24 cellular contexts compared by ENCODE assay signal in the genomic region with DNA sequence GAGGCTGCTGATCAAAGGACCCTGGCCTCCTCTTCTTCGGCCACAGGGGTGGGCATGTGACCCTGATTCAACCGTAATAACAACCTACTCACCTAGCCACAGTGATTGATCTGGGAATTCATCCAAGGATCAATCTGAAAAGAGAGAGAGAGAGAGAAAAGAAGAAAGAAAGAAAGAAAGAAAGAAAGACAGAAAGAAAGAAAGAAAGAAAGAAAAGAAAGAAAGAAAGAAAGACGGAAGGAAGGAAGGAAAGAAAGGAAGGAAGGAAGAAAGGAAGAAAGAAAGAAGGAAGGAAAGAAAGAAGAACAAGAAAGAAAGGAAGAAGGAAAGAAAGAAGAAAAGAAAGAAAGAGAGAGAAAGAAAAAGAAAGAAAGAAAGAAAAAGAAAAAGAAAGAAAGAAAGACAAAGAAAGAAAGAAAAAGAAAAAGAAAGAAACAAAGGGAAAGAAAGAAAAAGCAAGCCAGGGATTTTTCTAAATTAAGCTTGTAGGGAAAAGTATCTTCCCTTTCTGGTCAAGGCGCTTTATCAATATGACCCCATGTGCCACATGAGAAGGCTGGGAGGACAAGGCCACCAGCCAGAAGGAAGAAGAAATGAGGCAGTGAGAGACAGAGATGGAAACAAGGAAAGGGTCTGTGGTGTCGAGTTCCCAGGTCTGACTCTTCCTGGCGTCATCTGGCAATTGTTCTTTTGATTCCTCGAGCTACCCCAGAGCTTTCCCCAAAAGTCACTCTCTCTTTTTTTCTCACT.
DNase-seq lines count a peak whose midpoint lies in the region; ATAC-seq and TF ChIP-seq lines count a peak whose summit lies in the region.
"Had no signal": no experiment of that assay in that cellular context is flagged by ENCODE, and none has a peak within 500 bp of the region (broad histone marks: within the 10 kb centered on the region; RNA-seq: fewer than 3 reads in every experiment).

No MANE protein-coding gene starts in this region.

- H3K79me1 ChIP-seq in mesenchymal stem cell (replicated peaks; ENCODE audit: low read length, poor library complexity, severe bottlenecking) = no peaks in the 10 kb centered on the region

- peaks cover 10% of the 10 kb centered on the region for H3K4me1 Mint-ChIP-seq in brain
- H3K4me1 Mint-ChIP-seq: activated naive CD8-positive, alpha-beta T cell treated with anti-CD3 and anti-CD28 coated beads for 36 hours had no signal

- H3K4me3 ChIP-seq in HEK293 (ENCODE audit: low read depth, low read length) = no peak overlapping the region
- no peak overlapping the region for H3K4me3 ChIP-seq in mesenchymal stem cell (ENCODE audit: insufficient read depth in 1 of 2, low read depth in 1 of 2, low read length in 2 of 2)
- H3K4me3 ChIP-seq: BLaER1 treated with 17β-estradiol and CSF1 and Interleukin-3, amounts not matched to agents 10 nM and 100 nM; right atrium auricular region; upper lobe of left lung had no signal

- H2BK15ac ChIP-seq in mesenchymal stem cell (ENCODE audit: low read depth, poor library complexity, severe bottlenecking) = no peak overlapping the region

- POLR2A ChIA-PET in HEK293 (lab: Yijun Ruan, JAX) = no interaction called here

- H3K27me3 ChIP-seq in mesenchymal stem cell (ENCODE audit: control insufficient read depth in 1 of 2, insufficient read depth in 1 of 2, low read length in 2 of 2) = peaks cover 0 to 26% of the 10 kb centered on the region in 2 experiments
- H3K27me3 ChIP-seq: BLaER1 treated with 17β-estradiol and CSF1 and Interleukin-3, amounts not matched to agents 10 nM and 100 nM; foreskin keratinocyte; right atrium auricular region; upper lobe of left lung had no signal

- H3K18ac ChIP-seq in mesenchymal stem cell (ENCODE audit: low read depth in 1 of 2, low read length in 2 of 2) = no peak overlapping the region

- no peaks in the 10 kb centered on the region for H3K36me3 Mint-ChIP-seq in brain
- H3K36me3 Mint-ChIP-seq: activated naive CD8-positive, alpha-beta T cell treated with anti-CD3 and anti-CD28 coated beads for 36 hours; naive thymus-derived CD8-positive, alpha-beta T cell had no signal

- DNase-seq in mesenchymal stem cell (no peak), SK-N-DZ (ENCODE audit: low spot score) (no peak), T-helper 1 cell (no peak)
- no peak for DNase-seq in activated effector memory CD4-positive, alpha-beta T cell treated with anti-CD3 and anti-CD28 coated beads, Interleukin-2, amount 50 U/mL, for 16 hours
- DNase-seq: activated CD4-positive, alpha-beta T cell treated with anti-CD3 and anti-CD28 coated beads, Interleukin-2, amount 50 U/mL, for 4 hours; activated CD8-positive, alpha-beta memory T cell treated with anti-CD3 and anti-CD28 coated beads, Interleukin-2, amount 50 U/mL, for 48 hours; activated naive CD8-positive, alpha-beta T cell treated with anti-CD3 and anti-CD28 coated beads for 36 hours; DND-41; effector memory CD4-positive, alpha-beta T cell; H9; Karpas-422; naive thymus-derived CD8-positive, alpha-beta T cell; NCI-H1048; NCI-H1694 treated with DMSO at 0.1 percent for 48 hours; NCI-H526; upper lobe of left lung had no signal

- CTCF ChIA-PET in HEK293 (lab: Yijun Ruan, JAX) = interaction anchor here (0.7 to 1.4 kb wide), 4 partner anchors 15 to 238 kb away, joined by 3 to 6 read pairs (median 4); no protein-coding TSS in a partner anchor

- no peaks in the 10 kb centered on the region for H3K4me1 ChIP-seq in HEK293 (ENCODE audit: control insufficient read depth, insufficient read depth, low read length)
- H3K4me1 ChIP-seq in mesenchymal stem cell (ENCODE audit: control insufficient read depth, insufficient read depth, low read depth, low read length) = peaks cover 14% of the 10 kb centered on the region
- H3K4me1 ChIP-seq: foreskin keratinocyte had no signal

- peak overlapping the region; percentile 31 for H3K9ac ChIP-seq in mesenchymal stem cell (ENCODE audit: low read length)
- H3K9ac ChIP-seq: BLaER1 treated with 17β-estradiol and CSF1 and Interleukin-3, amounts not matched to agents 10 nM and 100 nM had no signal

- no peak for TF ChIP-seq CTCF in 22Rv1 (IDR thresholded peaks at IDR 0.05)
- no peak for TF ChIP-seq CTCF in HEK293 (tag by site-specific recombination; IDR thresholded peaks at IDR 0.05)
- TF ChIP-seq CTCF in brain (conservative IDR thresholded peaks at IDR 0.05) = no peak

- H2BK5ac ChIP-seq in mesenchymal stem cell (ENCODE audit: low read depth, low read length, poor library complexity, severe bottlenecking) = peak overlapping the region; percentile 4

- no peak for ATAC-seq in GM21786 (IDR thresholded peaks at IDR 0.05; ENCODE audit: unreplicated experiment)
- ATAC-seq: naive thymus-derived CD8-positive, alpha-beta T cell had no signal

- no peak overlapping the region for H2AFZ ChIP-seq in mesenchymal stem cell (ENCODE audit: low read depth, low read length)

- WGBS in mesenchymal stem cell = 94% methylated on average over 5 of the region's 7 CpGs

- H3K27ac ChIP-seq in 22Rv1 (peak overlapping the region; percentile 85), HEK293 (ENCODE audit: extremely low read depth, low read depth, low read length) (no peak overlapping the region), mesenchymal stem cell (ENCODE audit: low read length, poor library complexity, severe bottlenecking) (peak overlapping the region; percentile 27)
- H3K27ac ChIP-seq: BLaER1 treated with 17β-estradiol and CSF1 and Interleukin-3, amounts not matched to agents 10 nM and 100 nM; foreskin keratinocyte; upper lobe of left lung had no signal

- H3K9me3 Mint-ChIP-seq in brain = no peaks in the 10 kb centered on the region
- H3K9me3 Mint-ChIP-seq: activated naive CD8-positive, alpha-beta T cell treated with anti-CD3 and anti-CD28 coated beads for 36 hours; activated T-helper 2 cell treated with anti-CD3 and anti-CD28 coated beads, Interferon-gamma antibody, Interleukin-2, Interleukin-4, amounts not matched to agents 10 μg/mL and 5 μg/mL and 100 μg/mL, durations not matched to agents 14 hours and 24 hours and 36 hours; H9; naive thymus-derived CD8-positive, alpha-beta T cell had no signal

- no peak overlapping the region for H3K14ac ChIP-seq in mesenchymal stem cell (ENCODE audit: low read length in 2 of 2)

- peak overlapping the region; percentile 76 for H2AK5ac ChIP-seq in mesenchymal stem cell (ENCODE audit: low read length, severe bottlenecking)

- no peak overlapping the region for H2BK12ac ChIP-seq in mesenchymal stem cell (ENCODE audit: low read length in 2 of 2)

- H3K4me3 Mint-ChIP-seq in brain = no peak overlapping the region
- H3K4me3 Mint-ChIP-seq: activated naive CD8-positive, alpha-beta T cell treated with anti-CD3 and anti-CD28 coated beads for 36 hours; H9; naive thymus-derived CD8-positive, alpha-beta T cell had no signal

- no peak overlapping the region for H2BK120ac ChIP-seq in mesenchymal stem cell (ENCODE audit: low read depth, low read length)

- no peak overlapping the region for H4K91ac ChIP-seq in mesenchymal stem cell (ENCODE audit: low read length)

- no peak overlapping the region for H3K4me2 ChIP-seq in mesenchymal stem cell (ENCODE audit: low read length, poor library complexity, severe bottlenecking)

- peaks cover 8% of the 10 kb centered on the region for H3K27me3 Mint-ChIP-seq in brain

- H3K4ac ChIP-seq in mesenchymal stem cell (ENCODE audit: low read depth in 1 of 2, low read length in 2 of 2) = no peak overlapping the region

- H3K23ac ChIP-seq in mesenchymal stem cell (ENCODE audit: low read length in 2 of 2) = no peak overlapping the region

- H3K36me3 ChIP-seq in HEK293 (ENCODE audit: control insufficient read depth in 2 of 2, insufficient read depth in 1 of 2, low read length in 2 of 2) (no peaks in the 10 kb centered on the region), mesenchymal stem cell (ENCODE audit: control insufficient read depth in 1 of 2, insufficient read depth in 2 of 2, low read depth in 1 of 2, low read length in 2 of 2) (no peaks in the 10 kb centered on the region)
- H3K36me3 ChIP-seq: BLaER1 treated with 17β-estradiol and CSF1 and Interleukin-3, amounts not matched to agents 10 nM and 100 nM; right atrium auricular region; upper lobe of left lung had no signal

- no peak overlapping the region for H4K8ac ChIP-seq in mesenchymal stem cell (ENCODE audit: low read length)

- H3K9me3 ChIP-seq in HEK293 (ENCODE audit: control insufficient read depth, insufficient read depth, low read depth, low read length) (no peaks in the 10 kb centered on the region), mesenchymal stem cell (ENCODE audit: control insufficient read depth, low read length) (peaks cover 2% of the 10 kb centered on the region)
- H3K9me3 ChIP-seq: BLaER1 treated with 17β-estradiol and CSF1 and Interleukin-3, amounts not matched to agents 10 nM and 100 nM; right atrium auricular region; upper lobe of left lung had no signal

- H3K27ac Mint-ChIP-seq in brain = peak overlapping the region in 3 of 5 experiments; percentile 1 to 69 (median 34)
- H3K27ac Mint-ChIP-seq: activated naive CD8-positive, alpha-beta T cell treated with anti-CD3 and anti-CD28 coated beads for 36 hours; activated T-helper 2 cell treated with anti-CD3 and anti-CD28 coated beads, Interferon-gamma antibody, Interleukin-2, Interleukin-4, amounts not matched to agents 10 μg/mL and 5 μg/mL and 100 μg/mL, durations not matched to agents 14 hours and 24 hours and 36 hours had no signal

TF ChIP-seq in HEK293, 187 proteins besides CTCF, POLR2A, EP300 and RAD21 (continues in another document):
- TF ChIP-seq ZNF548 (tag by site-specific recombination; IDR thresholded peaks at IDR 0.05) (no peak), MEIS1 (CRISPR knock-in tag; IDR thresholded peaks at IDR 0.05; ENCODE audit: borderline replicate concordance) (no peak), ZNF202 (tag by site-specific recombination; IDR thresholded peaks at IDR 0.05; ENCODE audit: borderline replicate concordance) (no peak), ZNF324 (tag by site-specific recombination; IDR thresholded peaks at IDR 0.05) (no peak), ZNF221 (tag by site-specific recombination; IDR thresholded peaks at IDR 0.05; ENCODE audit: borderline replicate concordance) (no peak)
- TF ChIP-seq, protein P1, sequence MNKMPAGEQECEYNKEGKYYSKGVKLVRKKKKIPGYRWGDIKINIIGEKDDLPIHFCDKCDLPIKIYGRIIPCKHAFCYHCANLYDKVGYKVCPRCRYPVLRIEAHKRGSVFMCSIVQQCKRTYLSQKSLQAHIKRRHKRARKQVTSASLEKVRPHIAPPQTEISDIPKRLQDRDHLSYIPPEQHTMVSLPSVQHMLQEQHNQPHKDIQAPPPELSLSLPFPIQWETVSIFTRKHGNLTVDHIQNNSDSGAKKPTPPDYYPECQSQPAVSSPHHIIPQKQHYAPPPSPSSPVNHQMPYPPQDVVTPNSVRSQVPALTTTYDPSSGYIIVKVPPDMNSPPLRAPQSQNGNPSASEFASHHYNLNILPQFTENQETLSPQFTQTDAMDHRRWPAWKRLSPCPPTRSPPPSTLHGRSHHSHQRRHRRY (tag by site-specific recombination; IDR thresholded peaks at IDR 0.05) = no peak
